In genomic region chrX:147914609-147915008, GRCh38 we compare ENCODE assay signal across 15 cellular contexts. TPM values are rescaled to one million over a fixed set of nuclear protein-coding genes. Genes with fewer than 3 reads are reported as not detected.
DNase-seq lines count a peak whose midpoint lies in the region; ATAC-seq and TF ChIP-seq lines count a peak whose summit lies in the region.
"Had no signal": no experiment of that assay in that cellular context is flagged by ENCODE, and none has a peak within 500 bp of the region (broad histone marks: within the 10 kb centered on the region; RNA-seq: fewer than 3 reads in every experiment).

No MANE protein-coding gene starts in this region.

- no TSS peak for BruUV-seq in mammary epithelial cell (replicated peaks; lab: Mats Ljungman, UMichigan)

- H3K9me3 ChIP-seq in Loucy (ENCODE audit: insufficient read depth, low read depth, low read length): no peaks in the 10 kb centered on the region
- no peaks in the 10 kb centered on the region for H3K9me3 ChIP-seq in mammary epithelial cell (replicated peaks; ENCODE audit: insufficient read depth, low read length)
- H3K9me3 ChIP-seq in gastrocnemius medialis: no peaks in the 10 kb centered on the region
- H3K9me3 ChIP-seq: tibial artery had no signal

- 45% methylated on average over 3 of the region's 3 CpGs for WGBS in mammary epithelial cell (ENCODE audit: low coverage, missing lambda C conversion rate)

- H4K20me1 ChIP-seq in Loucy (ENCODE audit: insufficient read depth, low read length, poor library complexity, severe bottlenecking) (peaks cover 54% of the 10 kb centered on the region), mammary epithelial cell (ENCODE audit: insufficient read depth, low read length) (no peaks in the 10 kb centered on the region)

- H2AFZ ChIP-seq in Loucy (ENCODE audit: low read length) (no peak overlapping the region), mammary epithelial cell (ENCODE audit: low read depth, low read length) (no peak overlapping the region)

- H3K27ac ChIP-seq in mammary epithelial cell (ENCODE audit: insufficient read depth, low read depth, low read length) (no peak overlapping the region), gastrocnemius medialis (no peak overlapping the region)
- H3K27ac ChIP-seq: HL-60, skin epidermis, tibial artery had no signal

- H3K4me1 Mint-ChIP-seq in activated CD4-positive, alpha-beta T cell treated with anti-CD3 and anti-CD28 coated beads for 36 hours: peaks cover 48% of the 10 kb centered on the region
- peaks cover 22% of the 10 kb centered on the region for H3K4me1 Mint-ChIP-seq in progenitor cell of endocrine pancreas (ENCODE audit: low read depth)

- no peaks in the 10 kb centered on the region for H3K9me3 Mint-ChIP-seq in activated CD4-positive, alpha-beta T cell treated with anti-CD3 and anti-CD28 coated beads for 36 hours (ENCODE audit: low read depth)
- H3K9me3 Mint-ChIP-seq in progenitor cell of endocrine pancreas (ENCODE audit: low read depth): peaks cover 10% of the 10 kb centered on the region

- DNase-seq in activated CD4-positive, alpha-beta T cell treated with anti-CD3 and anti-CD28 coated beads for 36 hours: no peak
- DNase-seq in activated CD4-positive, alpha-beta T cell treated with anti-CD3 and anti-CD28 coated beads, Interleukin-2, amount 50 U/mL, for 48 hours: no peak
- DNase-seq in mammary epithelial cell (no peak), progenitor cell of endocrine pancreas (ENCODE audit: low spot score, unreplicated experiment) (no peak), gastrocnemius medialis (no peak), foreskin melanocyte (no peak)
- DNase-seq: aorta, DMS153, NCI-H226, T-helper 9 cell, tibial artery had no signal

- dilution Hi-C loops in mammary epithelial cell (cut with HindIII; ENCODE audit: low sequenced_read_pairs): no loop called here

- H3K36me3 ChIP-seq in Loucy (ENCODE audit: insufficient read depth, low read length) (no peaks in the 10 kb centered on the region), mammary epithelial cell (ENCODE audit: insufficient read depth, low read length) (no peaks in the 10 kb centered on the region), gastrocnemius medialis (no peaks in the 10 kb centered on the region)
- H3K36me3 ChIP-seq: tibial artery had no signal

- H3K27ac Mint-ChIP-seq in activated CD4-positive, alpha-beta T cell treated with anti-CD3 and anti-CD28 coated beads for 36 hours: peak overlapping the region; percentile 60
- H3K27ac Mint-ChIP-seq in progenitor cell of endocrine pancreas: no peak overlapping the region

- H3K36me3 Mint-ChIP-seq in activated CD4-positive, alpha-beta T cell treated with anti-CD3 and anti-CD28 coated beads for 36 hours (ENCODE audit: low read depth): peaks cover 3% of the 10 kb centered on the region
- H3K36me3 Mint-ChIP-seq in progenitor cell of endocrine pancreas (ENCODE audit: insufficient read depth): peaks cover 2% of the 10 kb centered on the region

- peak overlapping the region; percentile 98 for H3K4me3 Mint-ChIP-seq in activated CD4-positive, alpha-beta T cell treated with anti-CD3 and anti-CD28 coated beads for 36 hours
- peak overlapping the region; percentile 93 for H3K4me3 Mint-ChIP-seq in progenitor cell of endocrine pancreas (ENCODE audit: low read depth)

- peak overlapping the region; percentile 89 for H3K4me3 ChIP-seq in Loucy (ENCODE audit: low read length, poor library complexity, severe bottlenecking)
- peak overlapping the region in 2 of 3 experiments; percentile 17 to 74 for H3K4me3 ChIP-seq in mammary epithelial cell (replicated peaks in 1 of 3; ENCODE audit: insufficient read depth in 1 of 3, low read depth in 2 of 3, low read length in 3 of 3)
- no peak overlapping the region for H3K4me3 ChIP-seq in gastrocnemius medialis
- H3K4me3 ChIP-seq: tibial artery had no signal

- TF ChIP-seq CTCF in Loucy (conservative IDR thresholded peaks at IDR 0.05; ENCODE audit: low read length): no peak
- TF ChIP-seq CTCF in mammary epithelial cell (conservative IDR thresholded peaks at IDR 0.05 in 1 of 2, IDR thresholded peaks at IDR 0.05 in 1 of 2; ENCODE audit: extremely low read depth in 1 of 2, insufficient read depth in 1 of 2, low read depth in 1 of 2, low read length in 2 of 2): no peak
- TF ChIP-seq CTCF in progenitor cell of endocrine pancreas (IDR thresholded peaks at IDR 0.05; ENCODE audit: unreplicated experiment): no peak
- TF ChIP-seq CTCF in gastrocnemius medialis (IDR thresholded peaks at IDR 0.05 in 4 of 5, conservative IDR thresholded peaks at IDR 0.05 in 1 of 5): no peak

- in situ Hi-C loops in mammary epithelial cell (cut with MboI; ENCODE audit: low sequenced_read_pairs in 2 of 2): no loop called here
- in situ Hi-C loops in gastrocnemius medialis (cut with MboI; ENCODE audit: low sequenced_read_pairs in 4 of 4): loop anchor here in 1 of 4 donors (25.0 kb wide), 1 partner anchor 1723 kb away; the partner anchor contains the start of gene TMEM185A

- ATAC-seq in activated CD4-positive, alpha-beta T cell treated with anti-CD3 and anti-CD28 coated beads for 36 hours: no peak
- ATAC-seq in HG03442 (IDR thresholded peaks at IDR 0.05; ENCODE audit: unreplicated experiment) (no peak), gastrocnemius medialis (no peak)

- H3K9ac ChIP-seq in Loucy (ENCODE audit: low read depth, low read length, poor library complexity, severe bottlenecking) (peak overlapping the region; percentile 86), mammary epithelial cell (ENCODE audit: insufficient read depth, low read length) (no peak overlapping the region)

- no peaks in the 10 kb centered on the region for H3K27me3 Mint-ChIP-seq in activated CD4-positive, alpha-beta T cell treated with anti-CD3 and anti-CD28 coated beads for 36 hours
- no peaks in the 10 kb centered on the region for H3K27me3 Mint-ChIP-seq in progenitor cell of endocrine pancreas

- peaks cover 6% of the 10 kb centered on the region; the same call in 1 of the 2 replicates for H3F3A ChIP-seq in Loucy (ENCODE audit: low read depth)

- H3K27me3 ChIP-seq in Loucy (ENCODE audit: insufficient read depth, low read length, poor library complexity, severe bottlenecking) (no peaks in the 10 kb centered on the region), mammary epithelial cell (ENCODE audit: insufficient read depth, low read length) (no peaks in the 10 kb centered on the region), gastrocnemius medialis (no peaks in the 10 kb centered on the region)
- H3K27me3 ChIP-seq: tibial artery had no signal

- CTCF ChIA-PET in activated CD4-positive, alpha-beta T cell treated with anti-CD3 and anti-CD28 coated beads for 36 hours (lab: Charles Lee): no interaction called here
- CTCF ChIA-PET in mammary epithelial cell (lab: Charles Lee; ENCODE audit: low non-redundant PET): no interaction called here

- intact Hi-C loops in activated CD4-positive, alpha-beta T cell treated with anti-CD3 and anti-CD28 coated beads for 36 hours (cut with DNase I, micrococcal nuclease): loop anchor here (10.0 kb wide), 4 partner anchors 470 to 1720 kb away; partner anchors contain the start of genes AFF2 (in 1 of the 2) and TMEM185A (in 1 of the 2)
- intact Hi-C loops in mammary epithelial cell (cut with micrococcal nuclease) (loop anchor here (5.0 to 10.0 kb wide), 2 partner anchors 133 to 950 kb away; no protein-coding TSS in a partner anchor), gastrocnemius medialis (cut with DNase I; ENCODE audit: low total_unique reads) (no loop called here)

- no peak for TF ChIP-seq POLR2A in gastrocnemius medialis (IDR thresholded peaks at IDR 0.05)

- H3K9me2 ChIP-seq in Loucy (replicated peaks; ENCODE audit: low read depth, low read length): no peaks in the 10 kb centered on the region

- H3K4me1 ChIP-seq in Loucy (ENCODE audit: insufficient read depth, low read length, poor library complexity, severe bottlenecking): peaks cover 49% of the 10 kb centered on the region
- no peaks in the 10 kb centered on the region for H3K4me1 ChIP-seq in mammary epithelial cell (ENCODE audit: insufficient read depth, low read length)
- H3K4me1 ChIP-seq in gastrocnemius medialis: peaks cover 11 to 23% of the 10 kb centered on the region in 2 donors

- POLR2A ChIA-PET in activated CD4-positive, alpha-beta T cell treated with anti-CD3 and anti-CD28 coated beads for 36 hours (lab: Charles Lee): no interaction called here

- H3K79me2 ChIP-seq in Loucy (ENCODE audit: insufficient read depth, low read length) (peaks cover 72% of the 10 kb centered on the region), mammary epithelial cell (ENCODE audit: insufficient read depth, low read length) (peaks cover 77% of the 10 kb centered on the region)

- H3K4me2 ChIP-seq in Loucy (ENCODE audit: low read depth, low read length, poor library complexity, severe bottlenecking) (peak overlapping the region; percentile 88), mammary epithelial cell (ENCODE audit: insufficient read depth, low read depth, low read length) (peak overlapping the region; percentile 79)

RNA-seq across cellular contexts. Expression of gene FMR1, which starts 2.9 kb away (rescaled TPM):
- 10 to 100 TPM; 30.7 to 32.1 TPM for total RNA-seq in activated CD4-positive, alpha-beta T cell treated with anti-CD3 and anti-CD28 coated beads for 36 hours
- total RNA-seq in mammary epithelial cell (10 to 100 TPM; 28.2 to 36.3 TPM), progenitor cell of endocrine pancreas (68.3 and 70.8 TPM in 2 replicates), gastrocnemius medialis (10 to 100 TPM in 1 of 4 donors, 1 to 10 TPM in 3; 5.2 to 10.1 (median 6.7) TPM)
- 16.8 TPM for polyA plus RNA-seq in mammary epithelial cell
- polyA minus RNA-seq in mammary epithelial cell: 28.5 TPM

Comparison
In these comparisons a context has a peak if more than half of its experiments do, and no peak if none do; other contexts are left out.
1. H3K4me3 ChIP-seq: peak in Loucy (single experiment) and mammary epithelial cell (2 of 3); none in gastrocnemius medialis (0 of 4).